8 cellular contexts compared by ENCODE assay signal in the genomic region with DNA sequence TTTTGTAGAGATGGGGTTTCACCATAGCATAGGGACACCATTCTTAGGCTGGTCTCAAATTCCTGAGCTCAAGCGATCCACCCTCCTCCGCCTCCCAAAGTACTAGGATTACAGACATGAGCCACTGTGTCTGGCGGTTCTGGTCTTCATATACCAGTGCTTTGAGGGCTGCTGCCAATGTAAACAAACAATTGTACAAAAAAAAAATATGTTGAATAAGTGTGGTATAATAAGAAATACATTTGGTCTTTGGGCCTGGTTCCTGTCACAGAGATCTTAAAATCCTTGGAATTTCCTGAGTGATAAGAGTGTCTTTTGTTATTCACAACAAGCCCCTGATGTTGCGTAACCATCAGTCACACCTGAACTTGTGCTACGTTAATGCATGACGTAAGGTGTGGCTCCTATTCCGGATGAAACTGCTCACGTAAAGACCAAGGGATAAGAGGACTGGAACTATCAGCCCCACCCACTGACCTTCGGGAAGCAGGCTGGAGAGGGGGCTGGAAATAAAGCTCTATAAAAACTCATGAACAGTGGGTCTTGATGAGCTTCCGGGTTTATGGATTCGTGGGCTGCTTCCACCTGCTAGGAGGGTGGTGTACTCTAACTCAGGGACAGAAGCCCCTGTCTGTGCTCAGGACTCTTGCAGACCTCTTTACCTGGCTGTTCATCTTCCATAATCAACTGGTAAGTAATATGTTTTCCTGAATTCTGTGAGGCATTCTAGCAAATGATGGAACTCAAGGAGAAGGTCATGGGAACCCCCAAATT. TPM values are rescaled to one million over a fixed set of nuclear protein-coding genes. Genes with fewer than 3 reads are reported as not detected.
DNase-seq lines count a peak whose midpoint lies in the region; ATAC-seq and TF ChIP-seq lines count a peak whose summit lies in the region.

No MANE protein-coding gene starts in this region.

- DNase-seq in Right ventricle myocardium superior (no peak), cardiac septum (ENCODE audit: low spot score) (no peak), left lung (no peak), NCI-H1930 (lab: John Stamatoyannopoulos, UW) (no peak), NCI-H2227 (lab: John Stamatoyannopoulos, UW; ENCODE audit: unreplicated experiment) (no peak)
- DNase-seq in effector memory CD8-positive, alpha-beta T cell = no peak

- H3K36me3 ChIP-seq in left lung = no peaks in the 10 kb centered on the region

- H3K4me1 Mint-ChIP-seq in effector memory CD8-positive, alpha-beta T cell (ENCODE audit: low read depth in 2 of 2) = peaks cover 2 to 6% of the 10 kb centered on the region in 2 donors

- H3K27me3 ChIP-seq in left lung = no peaks in the 10 kb centered on the region

- no peak for TF ChIP-seq CTCF in left lung (IDR thresholded peaks at IDR 0.05)

- peak overlapping the region; percentile 11 for H3K27ac ChIP-seq in cingulate gyrus (ENCODE audit: low read depth, low read length)
- peak overlapping the region; percentile 37 to 45 for H3K27ac ChIP-seq in left lung

- ATAC-seq in Right ventricle myocardium superior (ENCODE audit: poor library complexity) (peak; percentile 22), left lung (peak; percentile 88), GM18511 (IDR thresholded peaks at IDR 0.05; ENCODE audit: unreplicated experiment) (no peak)
- ATAC-seq in effector memory CD8-positive, alpha-beta T cell (replicated peaks) = no peak

- peak overlapping the region in 1 of 2 donors; percentile 11 for H3K4me3 ChIP-seq in left lung

- no peaks in the 10 kb centered on the region for H3K4me1 ChIP-seq in left lung

- no peaks in the 10 kb centered on the region for H3K9me3 Mint-ChIP-seq in effector memory CD8-positive, alpha-beta T cell

- H3K4me3 Mint-ChIP-seq in effector memory CD8-positive, alpha-beta T cell = no peak overlapping the region

- H3K36me3 Mint-ChIP-seq in effector memory CD8-positive, alpha-beta T cell (ENCODE audit: insufficient read depth) = no peaks in the 10 kb centered on the region

- intact Hi-C loops in Right ventricle myocardium superior (cut with DNase I) (loop anchor here (5.0 to 10.0 kb wide), 3 partner anchors 143 to 366 kb away; partner anchors contain the start of gene A2ML1), cardiac septum (cut with DNase I) (loop anchor here (2.0 to 5.0 kb wide), 3 partner anchors 141 to 361 kb away; partner anchors contain the start of gene A2ML1), left lung (cut with DNase I) (loop anchor here in 1 of 2 donors (5.0 kb wide), 1 partner anchor 141 kb away; the partner anchor contains the start of gene A2ML1)

- H3K27me3 Mint-ChIP-seq in effector memory CD8-positive, alpha-beta T cell = no peaks in the 10 kb centered on the region

- no peaks in the 10 kb centered on the region for H3K9me3 ChIP-seq in left lung

- H3K27ac Mint-ChIP-seq in effector memory CD8-positive, alpha-beta T cell = no peak overlapping the region

RNA-seq across cellular contexts. Expression of gene RIMKLB, which starts 16.5 kb away (rescaled TPM):
- total RNA-seq in Right ventricle myocardium superior (11.0 TPM), cardiac septum (13.8 TPM), left lung (10 to 100 TPM; 27.3 to 31.7 TPM)

RNA-seq across cellular contexts. Expression of gene MFAP5, which starts 18.7 kb away (rescaled TPM):
- total RNA-seq in Right ventricle myocardium superior = 45.9 TPM
- total RNA-seq in cardiac septum = 20.8 TPM
- total RNA-seq in left lung = 10 to 100 TPM in 1 of 2 donors, 1 to 10 TPM in 1; 8.3 to 12.0 TPM

Comparison
In these comparisons a context has a peak if more than half of its experiments do, and no peak if none do; other contexts are left out.
1. ATAC-seq: peak in Right ventricle myocardium superior (single experiment) and left lung (single experiment); none in GM18511 (single experiment) and effector memory CD8-positive, alpha-beta T cell (single experiment).